ENCODE assay signal across 14 cellular contexts in genomic region chr12:112183591-112184021, GRCh38. TPM values are rescaled to one million over a fixed set of nuclear protein-coding genes. Genes with fewer than 3 reads are reported as not detected.
DNase-seq lines count a peak whose midpoint lies in the region; ATAC-seq, FAIRE-seq and TF ChIP-seq lines count a peak whose summit lies in the region.
"Had no signal": no experiment of that assay in that cellular context is flagged by ENCODE, and none has a peak within 500 bp of the region (broad histone marks: within the 10 kb centered on the region; RNA-seq: fewer than 3 reads in every experiment).

No MANE protein-coding gene starts in this region.

- no peak for FAIRE-seq in small intestine (lab: Jason Lieb, UNC)
- FAIRE-seq: islet of Langerhans had no signal

- peak overlapping the region; percentile 61 for H3K27ac Mint-ChIP-seq in HFFc6
- H3K27ac Mint-ChIP-seq: T-cell had no signal

- no peaks in the 10 kb centered on the region for H3K9me3 Mint-ChIP-seq in HFFc6
- H3K9me3 Mint-ChIP-seq: activated naive CD4-positive, alpha-beta T cell treated with anti-CD3 and anti-CD28 coated beads, Interleukin-2, amount 50 U/mL, for 24 hours; T-cell had no signal

- peak; percentile 77 for DNase-seq in GM13977 (ENCODE audit: low spot score)
- DNase-seq in HFFc6: no peak
- DNase-seq in choroid plexus epithelial cell (ENCODE audit: low read depth): peak; percentile 18
- no peak for DNase-seq in psoas muscle
- no peak for DNase-seq in dedifferentiated amniotic fluid mesenchymal stem cell (ENCODE audit: extremely low spot score)
- DNase-seq in SK-N-DZ (ENCODE audit: low spot score): no peak
- no peak for DNase-seq in small intestine
- DNase-seq: colonic mucosa; GDM1; Peyer's patch; stimulated activated CD4-positive, alpha-beta T cell treated with anti-CD3 and anti-CD28 coated beads, Interleukin-4, amount 100 ng/mL, for 4 hours; T-cell had no signal

- H3K9me3 ChIP-seq in psoas muscle (no peaks in the 10 kb centered on the region), small intestine (ENCODE audit: control insufficient read depth, low read depth) (no peaks in the 10 kb centered on the region)
- H3K9me3 ChIP-seq: colonic mucosa, Peyer's patch had no signal

- H3K27ac ChIP-seq in psoas muscle (no peak overlapping the region), small intestine (ENCODE audit: low read depth in 1 of 2, low read length in 1 of 2) (no peak overlapping the region)
- H3K27ac ChIP-seq: colonic mucosa had no signal

- 77 to 88% (median 84%) methylated on average over 7 of the region's 7 CpGs for WGBS in psoas muscle, 3 donors
- 84 to 96% (median 90%) methylated on average over 7 of the region's 7 CpGs for WGBS in small intestine, 3 donors

- no peaks in the 10 kb centered on the region for H3K27me3 ChIP-seq in psoas muscle (ENCODE audit: insufficient read depth in 3 of 3, low read length in 2 of 3)
- H3K27me3 ChIP-seq in small intestine (ENCODE audit: control insufficient read depth in 2 of 2, insufficient read depth in 2 of 2, low read length in 2 of 2): no peaks in the 10 kb centered on the region
- H3K27me3 ChIP-seq: colonic mucosa, Peyer's patch had no signal

- ATAC-seq in psoas muscle: peak; percentile 73 to 82 (median 78)
- ATAC-seq: T-cell had no signal

- H3K4me1 ChIP-seq in psoas muscle: no peaks in the 10 kb centered on the region
- no peaks in the 10 kb centered on the region for H3K4me1 ChIP-seq in small intestine (ENCODE audit: control insufficient read depth in 2 of 2, insufficient read depth in 1 of 2, low read depth in 1 of 2, low read length in 1 of 2)
- H3K4me1 ChIP-seq: colonic mucosa, Peyer's patch had no signal

- H3K36me3 Mint-ChIP-seq in HFFc6 (ENCODE audit: low read depth): 0 out of 2 replicates have a peak, but pooled peaks cover 10% of the 10 kb centered on the region
- H3K36me3 Mint-ChIP-seq: activated naive CD4-positive, alpha-beta T cell treated with anti-CD3 and anti-CD28 coated beads, Interleukin-2, amount 50 U/mL, for 24 hours had no signal

- no peaks in the 10 kb centered on the region for H3K4me1 Mint-ChIP-seq in HFFc6 (ENCODE audit: low read depth)
- H3K4me1 Mint-ChIP-seq: activated naive CD4-positive, alpha-beta T cell treated with anti-CD3 and anti-CD28 coated beads, Interleukin-2, amount 50 U/mL, for 24 hours; T-cell had no signal

- no peak overlapping the region for H3K4me3 ChIP-seq in choroid plexus epithelial cell (ENCODE audit: low read depth, low read length)
- no peak overlapping the region for H3K4me3 ChIP-seq in psoas muscle
- H3K4me3 ChIP-seq in small intestine (ENCODE audit: low read depth in 1 of 2, low read length in 2 of 2): no peak overlapping the region
- H3K4me3 ChIP-seq: colonic mucosa, Peyer's patch had no signal

- H3K27me3 Mint-ChIP-seq in HFFc6 (ENCODE audit: insufficient read depth): no peaks in the 10 kb centered on the region; the same call in none of the 2 replicates
- H3K27me3 Mint-ChIP-seq: activated naive CD4-positive, alpha-beta T cell treated with anti-CD3 and anti-CD28 coated beads, Interleukin-2, amount 50 U/mL, for 24 hours; T-cell had no signal

- in situ Hi-C loops in GM13977 (cut with MboI; ENCODE audit: low pct_unique_long_range_greater_than_20kb, low sequenced_read_pairs, unreplicated experiment): no loop called here

- intact Hi-C loops in psoas muscle (cut with DNase I): no loop called here

- H3K36me3 ChIP-seq in psoas muscle (ENCODE audit: insufficient read depth in 1 of 2, low read depth in 1 of 2) (peaks cover 0 to 92% of the 10 kb centered on the region in 2 donors), small intestine (ENCODE audit: control insufficient read depth in 2 of 2, insufficient read depth in 2 of 2, low read length in 2 of 2) (peaks cover 1 to 8% of the 10 kb centered on the region in 2 donors)

- no peak overlapping the region for H3K4me3 Mint-ChIP-seq in HFFc6
- H3K4me3 Mint-ChIP-seq: activated naive CD4-positive, alpha-beta T cell treated with anti-CD3 and anti-CD28 coated beads, Interleukin-2, amount 50 U/mL, for 24 hours; T-cell had no signal

- TF ChIP-seq CTCF in GM13977 (IDR thresholded peaks at IDR 0.05; ENCODE audit: extremely low read depth, insufficient read depth, missing control alignments) (no peak), HFFc6 (IDR thresholded peaks at IDR 0.05) (no peak), choroid plexus epithelial cell (conservative IDR thresholded peaks at IDR 0.05; ENCODE audit: low read depth, low read length) (no peak), psoas muscle (IDR thresholded peaks at IDR 0.05) (no peak)

RNA-seq across cellular contexts. Expression of gene TRAFD1, which starts 58.2 kb away (rescaled TPM):
- total RNA-seq in HFFc6 (2021; fragmentation: NEBNext Ultra II Directional; extraction: Animal tissue kit (Norgen Biotek cat#: 25700)): 10 to 100 TPM; 22.8 to 25.1 (median 24.0) TPM
- total RNA-seq in psoas muscle: 10 to 100 TPM; 10.1 to 21.0 (median 18.0) TPM
- polyA plus RNA-seq in psoas muscle (10 to 100 TPM in 1 of 3 donors, 1 to 10 TPM in 2; 5.0 to 20.4 (median 9.3) TPM), small intestine (10 to 100 TPM; 16.5 to 17.9 (median 17.8) TPM)
- polyA plus RNA-seq in SK-N-DZ (2014; cell fraction: cytosol; rRNA removed): 34.6 and 36.5 TPM in 2 replicates
- polyA plus RNA-seq in SK-N-DZ (2014; cell fraction: nucleus; rRNA removed): 26.7 and 48.3 TPM in 2 replicates

Comparison
In these comparisons a context has a peak if more than half of its experiments do, and no peak if none do; other contexts are left out.
1. DNase-seq: peak in GM13977 (single experiment) and choroid plexus epithelial cell (single experiment); none in HFFc6 (single experiment), psoas muscle (0 of 2), dedifferentiated amniotic fluid mesenchymal stem cell (single experiment), SK-N-DZ (single experiment) and small intestine (single experiment).